1 cellular context compared by ENCODE assay signal in the genomic region with DNA sequence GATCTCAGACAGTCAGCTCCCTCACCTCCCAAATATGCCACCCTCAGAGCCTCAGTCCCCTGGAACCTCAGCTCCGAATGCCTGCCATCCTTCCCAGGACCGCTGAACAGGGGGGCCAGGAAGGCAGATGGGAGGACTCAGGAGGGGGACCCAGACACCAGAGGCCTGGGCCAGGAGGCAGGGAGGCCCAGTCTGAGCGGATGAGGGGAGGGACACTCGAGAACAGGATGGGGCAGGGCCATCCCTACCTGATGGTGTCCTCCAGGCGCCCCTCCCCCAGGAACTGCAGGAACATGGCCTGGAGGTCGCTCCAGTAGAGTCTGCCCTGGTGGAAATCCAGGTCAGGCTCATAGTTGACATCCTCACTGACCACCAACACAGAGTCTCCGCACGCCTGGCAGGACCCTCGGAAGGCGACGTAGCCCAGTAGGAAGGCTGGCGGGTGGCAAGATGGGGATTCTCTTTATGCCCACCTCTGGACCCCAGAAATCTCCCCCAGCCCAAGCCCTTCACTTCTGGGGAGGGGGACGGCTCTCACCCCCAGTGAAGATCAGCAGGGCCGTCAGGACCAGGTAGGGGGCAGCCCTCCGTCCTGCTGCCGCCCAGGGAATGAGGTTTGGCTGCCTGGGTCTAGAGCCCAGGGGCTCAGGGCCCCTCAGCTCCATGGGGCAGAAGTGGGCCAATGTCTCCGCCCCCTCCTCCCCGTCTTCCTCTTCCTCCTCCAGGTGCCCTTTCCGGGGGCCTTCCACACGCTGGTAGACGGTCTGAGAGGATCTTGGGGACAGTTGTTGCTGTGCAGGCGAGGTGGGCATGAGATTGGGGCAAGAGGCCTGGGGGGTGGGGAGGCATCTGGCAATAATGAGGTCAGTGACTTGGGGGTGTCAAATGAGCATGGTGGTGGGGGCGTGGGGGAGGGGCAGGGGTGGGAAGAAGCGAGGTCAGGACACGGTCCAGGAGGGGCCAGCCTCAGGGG.
TF ChIP-seq lines count a peak whose summit lies in the region.

No MANE protein-coding gene starts in this region.

TF ChIP-seq in K562, 482 proteins besides CTCF, POLR2A, EP300 and RAD21 (continued from another document and continues in another):
- TF ChIP-seq ZNF586 (CRISPR knock-in tag; conservative IDR thresholded peaks at IDR 0.05) = no peak
- no peak for TF ChIP-seq TRIM28 (IDR thresholded peaks at IDR 0.05)
- no peak for TF ChIP-seq ZNF785 (CRISPR knock-in tag; IDR thresholded peaks at IDR 0.05)
- TF ChIP-seq HMGN3 (IDR thresholded peaks at IDR 0.05; ENCODE audit: borderline replicate concordance, extremely low read depth, insufficient read length, low read depth, low read length) = no peak
- no peak for TF ChIP-seq ERF (CRISPR knock-in tag; IDR thresholded peaks at IDR 0.05)
- no peak for TF ChIP-seq SETDB1 (IDR thresholded peaks at IDR 0.05; ENCODE audit: low read length)
- TF ChIP-seq EHMT2 (IDR thresholded peaks at IDR 0.05) = no peak
- TF ChIP-seq KLF1 (tag; IDR thresholded peaks at IDR 0.05) = no peak
- TF ChIP-seq, protein P1, sequence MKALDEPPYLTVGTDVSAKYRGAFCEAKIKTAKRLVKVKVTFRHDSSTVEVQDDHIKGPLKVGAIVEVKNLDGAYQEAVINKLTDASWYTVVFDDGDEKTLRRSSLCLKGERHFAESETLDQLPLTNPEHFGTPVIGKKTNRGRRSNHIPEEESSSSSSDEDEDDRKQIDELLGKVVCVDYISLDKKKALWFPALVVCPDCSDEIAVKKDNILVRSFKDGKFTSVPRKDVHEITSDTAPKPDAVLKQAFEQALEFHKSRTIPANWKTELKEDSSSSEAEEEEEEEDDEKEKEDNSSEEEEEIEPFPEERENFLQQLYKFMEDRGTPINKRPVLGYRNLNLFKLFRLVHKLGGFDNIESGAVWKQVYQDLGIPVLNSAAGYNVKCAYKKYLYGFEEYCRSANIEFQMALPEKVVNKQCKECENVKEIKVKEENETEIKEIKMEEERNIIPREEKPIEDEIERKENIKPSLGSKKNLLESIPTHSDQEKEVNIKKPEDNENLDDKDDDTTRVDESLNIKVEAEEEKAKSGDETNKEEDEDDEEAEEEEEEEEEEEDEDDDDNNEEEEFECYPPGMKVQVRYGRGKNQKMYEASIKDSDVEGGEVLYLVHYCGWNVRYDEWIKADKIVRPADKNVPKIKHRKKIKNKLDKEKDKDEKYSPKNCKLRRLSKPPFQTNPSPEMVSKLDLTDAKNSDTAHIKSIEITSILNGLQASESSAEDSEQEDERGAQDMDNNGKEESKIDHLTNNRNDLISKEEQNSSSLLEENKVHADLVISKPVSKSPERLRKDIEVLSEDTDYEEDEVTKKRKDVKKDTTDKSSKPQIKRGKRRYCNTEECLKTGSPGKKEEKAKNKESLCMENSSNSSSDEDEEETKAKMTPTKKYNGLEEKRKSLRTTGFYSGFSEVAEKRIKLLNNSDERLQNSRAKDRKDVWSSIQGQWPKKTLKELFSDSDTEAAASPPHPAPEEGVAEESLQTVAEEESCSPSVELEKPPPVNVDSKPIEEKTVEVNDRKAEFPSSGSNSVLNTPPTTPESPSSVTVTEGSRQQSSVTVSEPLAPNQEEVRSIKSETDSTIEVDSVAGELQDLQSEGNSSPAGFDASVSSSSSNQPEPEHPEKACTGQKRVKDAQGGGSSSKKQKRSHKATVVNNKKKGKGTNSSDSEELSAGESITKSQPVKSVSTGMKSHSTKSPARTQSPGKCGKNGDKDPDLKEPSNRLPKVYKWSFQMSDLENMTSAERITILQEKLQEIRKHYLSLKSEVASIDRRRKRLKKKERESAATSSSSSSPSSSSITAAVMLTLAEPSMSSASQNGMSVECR (CRISPR knock-in tag; IDR thresholded peaks at IDR 0.05) = no peak; the same call in 1 of the 2 replicates
- no peak for TF ChIP-seq ZNF561 (CRISPR knock-in tag; conservative IDR thresholded peaks at IDR 0.05)
- no peak for TF ChIP-seq KHSRP (IDR thresholded peaks at IDR 0.05)
- TF ChIP-seq, protein P2, sequence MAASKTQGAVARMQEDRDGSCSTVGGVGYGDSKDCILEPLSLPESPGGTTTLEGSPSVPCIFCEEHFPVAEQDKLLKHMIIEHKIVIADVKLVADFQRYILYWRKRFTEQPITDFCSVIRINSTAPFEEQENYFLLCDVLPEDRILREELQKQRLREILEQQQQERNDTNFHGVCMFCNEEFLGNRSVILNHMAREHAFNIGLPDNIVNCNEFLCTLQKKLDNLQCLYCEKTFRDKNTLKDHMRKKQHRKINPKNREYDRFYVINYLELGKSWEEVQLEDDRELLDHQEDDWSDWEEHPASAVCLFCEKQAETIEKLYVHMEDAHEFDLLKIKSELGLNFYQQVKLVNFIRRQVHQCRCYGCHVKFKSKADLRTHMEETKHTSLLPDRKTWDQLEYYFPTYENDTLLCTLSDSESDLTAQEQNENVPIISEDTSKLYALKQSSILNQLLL (CRISPR knock-in tag; IDR thresholded peaks at IDR 0.05; ENCODE audit: borderline replicate concordance) = no peak
- TF ChIP-seq HLTF (IDR thresholded peaks at IDR 0.05) = no peak
- TF ChIP-seq ZNF695 (CRISPR knock-in tag; IDR thresholded peaks at IDR 0.05) = no peak
- peak; percentile 32 for TF ChIP-seq HDAC2 (IDR thresholded peaks at IDR 0.05)
- TF ChIP-seq CBX2 (IDR thresholded peaks at IDR 0.05; ENCODE audit: insufficient read depth, low read length, poor library complexity, severe bottlenecking) = no peak
- no peak for TF ChIP-seq XRCC4 (IDR thresholded peaks at IDR 0.05; ENCODE audit: extremely low read depth, insufficient read depth, insufficient read length)
- TF ChIP-seq GATAD2A (IDR thresholded peaks at IDR 0.05) = no peak
- TF ChIP-seq, protein P3, sequence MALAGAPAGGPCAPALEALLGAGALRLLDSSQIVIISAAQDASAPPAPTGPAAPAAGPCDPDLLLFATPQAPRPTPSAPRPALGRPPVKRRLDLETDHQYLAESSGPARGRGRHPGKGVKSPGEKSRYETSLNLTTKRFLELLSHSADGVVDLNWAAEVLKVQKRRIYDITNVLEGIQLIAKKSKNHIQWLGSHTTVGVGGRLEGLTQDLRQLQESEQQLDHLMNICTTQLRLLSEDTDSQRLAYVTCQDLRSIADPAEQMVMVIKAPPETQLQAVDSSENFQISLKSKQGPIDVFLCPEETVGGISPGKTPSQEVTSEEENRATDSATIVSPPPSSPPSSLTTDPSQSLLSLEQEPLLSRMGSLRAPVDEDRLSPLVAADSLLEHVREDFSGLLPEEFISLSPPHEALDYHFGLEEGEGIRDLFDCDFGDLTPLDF (CRISPR knock-in tag; IDR thresholded peaks at IDR 0.05) = no peak
- no peak for TF ChIP-seq FOXJ2 (tag; IDR thresholded peaks at IDR 0.05)
- no peak for TF ChIP-seq ZBTB1 (CRISPR knock-in tag; IDR thresholded peaks at IDR 0.05; ENCODE audit: borderline replicate concordance, low read depth)
- TF ChIP-seq MECOM (CRISPR knock-in tag; IDR thresholded peaks at IDR 0.05) = no peak
- no peak for TF ChIP-seq ARHGAP35 (IDR thresholded peaks at IDR 0.05; ENCODE audit: partially characterized antibody)
- peak; percentile 5; the same call in 1 of the 2 replicates for TF ChIP-seq TCF3 (CRISPR knock-in tag; IDR thresholded peaks at IDR 0.05)
- TF ChIP-seq SRF (CRISPR knock-in tag; IDR thresholded peaks at IDR 0.05) = no peak
- TF ChIP-seq ZBTB17 (CRISPR knock-in tag; IDR thresholded peaks at IDR 0.05) = peak; percentile 67; the same call in 1 of the 2 replicates
- TF ChIP-seq FOXM1 (IDR thresholded peaks at IDR 0.05; ENCODE audit: low read depth) = no peak
- 0 out of 2 replicates have a peak, but pooled peaks have one; percentile 37 for TF ChIP-seq FOXM1 (CRISPR knock-in tag; IDR thresholded peaks at IDR 0.05; ENCODE audit: low read depth)
- TF ChIP-seq ATF7 (IDR thresholded peaks at IDR 0.05) = no peak
- no peak for TF ChIP-seq ZNF175 (CRISPR knock-in tag; IDR thresholded peaks at IDR 0.05; ENCODE audit: low read depth)
- TF ChIP-seq ZNF140 (CRISPR knock-in tag; IDR thresholded peaks at IDR 0.05) = no peak
- no peak for TF ChIP-seq MBD2 (IDR thresholded peaks at IDR 0.05; ENCODE audit: borderline replicate concordance, low read depth)
- TF ChIP-seq CC2D1A (IDR thresholded peaks at IDR 0.05) = no peak
- TF ChIP-seq ZNF253 (CRISPR knock-in tag; conservative IDR thresholded peaks at IDR 0.05) = no peak
- no peak for TF ChIP-seq SIX5 (IDR thresholded peaks at IDR 0.05; ENCODE audit: borderline replicate concordance in 1 of 2, insufficient read depth in 1 of 2, low read depth in 1 of 2, low read length in 2 of 2)
- no peak for TF ChIP-seq SNIP1 (IDR thresholded peaks at IDR 0.05; ENCODE audit: low read depth)
- TF ChIP-seq, protein P4, sequence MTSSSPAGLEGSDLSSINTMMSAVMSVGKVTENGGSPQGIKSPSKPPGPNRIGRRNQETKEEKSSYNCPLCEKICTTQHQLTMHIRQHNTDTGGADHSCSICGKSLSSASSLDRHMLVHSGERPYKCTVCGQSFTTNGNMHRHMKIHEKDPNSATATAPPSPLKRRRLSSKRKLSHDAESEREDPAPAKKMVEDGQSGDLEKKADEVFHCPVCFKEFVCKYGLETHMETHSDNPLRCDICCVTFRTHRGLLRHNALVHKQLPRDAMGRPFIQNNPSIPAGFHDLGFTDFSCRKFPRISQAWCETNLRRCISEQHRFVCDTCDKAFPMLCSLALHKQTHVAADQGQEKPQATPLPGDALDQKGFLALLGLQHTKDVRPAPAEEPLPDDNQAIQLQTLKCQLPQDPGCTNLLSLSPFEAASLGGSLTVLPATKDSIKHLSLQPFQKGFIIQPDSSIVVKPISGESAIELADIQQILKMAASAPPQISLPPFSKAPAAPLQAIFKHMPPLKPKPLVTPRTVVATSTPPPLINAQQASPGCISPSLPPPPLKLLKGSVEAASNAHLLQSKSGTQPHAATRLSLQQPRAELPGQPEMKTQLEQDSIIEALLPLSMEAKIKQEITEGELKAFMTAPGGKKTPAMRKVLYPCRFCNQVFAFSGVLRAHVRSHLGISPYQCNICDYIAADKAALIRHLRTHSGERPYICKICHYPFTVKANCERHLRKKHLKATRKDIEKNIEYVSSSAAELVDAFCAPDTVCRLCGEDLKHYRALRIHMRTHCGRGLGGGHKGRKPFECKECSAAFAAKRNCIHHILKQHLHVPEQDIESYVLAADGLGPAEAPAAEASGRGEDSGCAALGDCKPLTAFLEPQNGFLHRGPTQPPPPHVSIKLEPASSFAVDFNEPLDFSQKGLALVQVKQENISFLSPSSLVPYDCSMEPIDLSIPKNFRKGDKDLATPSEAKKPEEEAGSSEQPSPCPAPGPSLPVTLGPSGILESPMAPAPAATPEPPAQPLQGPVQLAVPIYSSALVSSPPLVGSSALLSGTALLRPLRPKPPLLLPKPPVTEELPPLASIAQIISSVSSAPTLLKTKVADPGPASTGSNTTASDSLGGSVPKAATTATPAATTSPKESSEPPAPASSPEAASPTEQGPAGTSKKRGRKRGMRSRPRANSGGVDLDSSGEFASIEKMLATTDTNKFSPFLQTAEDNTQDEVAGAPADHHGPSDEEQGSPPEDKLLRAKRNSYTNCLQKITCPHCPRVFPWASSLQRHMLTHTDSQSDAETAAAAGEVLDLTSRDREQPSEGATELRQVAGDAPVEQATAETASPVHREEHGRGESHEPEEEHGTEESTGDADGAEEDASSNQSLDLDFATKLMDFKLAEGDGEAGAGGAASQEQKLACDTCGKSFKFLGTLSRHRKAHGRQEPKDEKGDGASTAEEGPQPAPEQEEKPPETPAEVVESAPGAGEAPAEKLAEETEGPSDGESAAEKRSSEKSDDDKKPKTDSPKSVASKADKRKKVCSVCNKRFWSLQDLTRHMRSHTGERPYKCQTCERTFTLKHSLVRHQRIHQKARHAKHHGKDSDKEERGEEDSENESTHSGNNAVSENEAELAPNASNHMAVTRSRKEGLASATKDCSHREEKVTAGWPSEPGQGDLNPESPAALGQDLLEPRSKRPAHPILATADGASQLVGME (CRISPR knock-in tag; IDR thresholded peaks at IDR 0.05) = 0 out of 2 replicates have a peak, but pooled peaks have one; percentile 53
- no peak; the same call in 1 of the 2 replicates for TF ChIP-seq GABPB1 (CRISPR knock-in tag; IDR thresholded peaks at IDR 0.05)
- 0 out of 2 replicates have a peak, but pooled peaks have one; percentile 33 for TF ChIP-seq MTA3 (IDR thresholded peaks at IDR 0.05; ENCODE audit: borderline replicate concordance)
- no peak for TF ChIP-seq BRF1 (IDR thresholded peaks at IDR 0.05; ENCODE audit: borderline replicate concordance, extremely low read depth, insufficient read length)
- TF ChIP-seq ZNF507 (tag; conservative IDR thresholded peaks at IDR 0.05) = no peak
- TF ChIP-seq PRMT5 (CRISPR knock-in tag; IDR thresholded peaks at IDR 0.05) = no peak
- TF ChIP-seq, protein P5, sequence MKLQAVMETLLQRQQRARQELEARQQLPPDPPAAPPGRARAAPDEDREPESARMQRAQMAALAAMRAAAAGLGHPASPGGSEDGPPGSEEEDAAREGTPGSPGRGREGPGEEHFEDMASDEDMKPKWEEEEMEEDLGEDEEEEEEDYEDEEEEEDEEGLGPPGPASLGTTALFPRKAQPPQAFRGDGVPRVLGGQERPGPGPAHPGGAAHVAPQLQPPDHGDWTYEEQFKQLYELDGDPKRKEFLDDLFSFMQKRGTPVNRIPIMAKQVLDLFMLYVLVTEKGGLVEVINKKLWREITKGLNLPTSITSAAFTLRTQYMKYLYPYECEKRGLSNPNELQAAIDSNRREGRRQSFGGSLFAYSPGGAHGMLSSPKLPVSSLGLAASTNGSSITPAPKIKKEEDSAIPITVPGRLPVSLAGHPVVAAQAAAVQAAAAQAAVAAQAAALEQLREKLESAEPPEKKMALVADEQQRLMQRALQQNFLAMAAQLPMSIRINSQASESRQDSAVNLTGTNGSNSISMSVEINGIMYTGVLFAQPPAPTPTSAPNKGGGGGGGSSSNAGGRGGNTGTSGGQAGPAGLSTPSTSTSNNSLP (IDR thresholded peaks at IDR 0.05; ENCODE audit: borderline replicate concordance, low read depth, low read length) = no peak
- TF ChIP-seq SP1 (CRISPR knock-in tag; IDR thresholded peaks at IDR 0.05) = peak; percentile 69; the same call in 1 of the 2 replicates
- TF ChIP-seq, protein P6, sequence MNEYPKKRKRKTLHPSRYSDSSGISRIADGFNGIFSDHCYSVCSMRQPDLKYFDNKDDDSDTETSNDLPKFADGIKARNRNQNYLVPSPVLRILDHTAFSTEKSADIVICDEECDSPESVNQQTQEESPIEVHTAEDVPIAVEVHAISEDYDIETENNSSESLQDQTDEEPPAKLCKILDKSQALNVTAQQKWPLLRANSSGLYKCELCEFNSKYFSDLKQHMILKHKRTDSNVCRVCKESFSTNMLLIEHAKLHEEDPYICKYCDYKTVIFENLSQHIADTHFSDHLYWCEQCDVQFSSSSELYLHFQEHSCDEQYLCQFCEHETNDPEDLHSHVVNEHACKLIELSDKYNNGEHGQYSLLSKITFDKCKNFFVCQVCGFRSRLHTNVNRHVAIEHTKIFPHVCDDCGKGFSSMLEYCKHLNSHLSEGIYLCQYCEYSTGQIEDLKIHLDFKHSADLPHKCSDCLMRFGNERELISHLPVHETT (CRISPR knock-in tag; conservative IDR thresholded peaks at IDR 0.05 in 1 of 2, IDR thresholded peaks at IDR 0.05 in 1 of 2) = peak in 1 of 2 experiments; percentile 20; a peak in 1 of 4 replicates
- TF ChIP-seq CHD1 (IDR thresholded peaks at IDR 0.05; ENCODE audit: low read length) = peak; percentile 55
- TF ChIP-seq RBM34 (IDR thresholded peaks at IDR 0.05; ENCODE audit: borderline replicate concordance, insufficient read depth, low read length) = no peak
- TF ChIP-seq LARP7 (IDR thresholded peaks at IDR 0.05) = no peak
